17 cellular contexts compared by ENCODE assay signal in the genomic region with DNA sequence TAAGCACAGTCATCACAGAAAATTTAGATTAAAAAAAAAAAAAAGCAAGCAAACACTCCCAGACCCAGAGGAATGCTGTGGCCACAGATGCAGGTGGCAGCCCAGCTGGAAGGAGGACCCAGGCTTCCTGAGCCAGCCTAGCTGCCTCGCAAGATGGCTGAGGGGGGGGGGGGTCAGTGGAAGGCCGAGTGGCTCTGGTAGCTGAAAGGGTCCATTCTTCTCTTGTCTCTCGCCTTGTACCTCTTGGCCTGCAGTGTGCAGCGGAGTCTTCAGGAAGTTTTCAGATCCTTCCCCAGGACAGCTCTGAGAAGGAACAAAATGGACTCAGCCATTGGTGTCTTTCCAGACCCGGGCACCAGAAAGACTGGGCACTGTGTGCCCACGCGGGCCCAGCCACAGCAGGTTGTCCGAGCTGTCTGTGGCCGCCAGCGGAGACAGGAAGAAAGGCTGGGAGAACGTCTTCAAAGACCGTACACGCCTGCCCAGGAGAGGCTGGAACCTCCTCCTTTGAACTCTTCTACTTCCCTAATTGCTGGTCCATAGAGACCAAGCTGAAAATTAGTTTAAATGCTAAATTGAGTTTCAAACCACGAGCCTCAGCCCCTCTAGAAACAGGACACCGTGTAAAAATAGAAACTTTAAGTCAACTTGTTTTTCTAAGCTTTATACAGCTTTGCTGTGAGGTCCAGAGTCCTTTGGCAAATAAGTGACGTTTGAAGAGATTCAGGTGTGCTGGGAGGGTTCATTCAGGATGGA. TPM values are rescaled to one million over a fixed set of nuclear protein-coding genes. Genes with fewer than 3 reads are reported as not detected.
DNase-seq lines count a peak whose midpoint lies in the region; TF ChIP-seq lines count a peak whose summit lies in the region.
"Had no signal": no experiment of that assay in that cellular context is flagged by ENCODE, and none has a peak within 500 bp of the region (broad histone marks: within the 10 kb centered on the region; RNA-seq: fewer than 3 reads in every experiment).

No MANE protein-coding gene starts in this region.

- H3K9me3 ChIP-seq in breast epithelium (no peaks in the 10 kb centered on the region), mammary epithelial cell (replicated peaks; ENCODE audit: insufficient read depth, low read length) (no peaks in the 10 kb centered on the region), uterus (no peaks in the 10 kb centered on the region), Caco-2 (no peaks in the 10 kb centered on the region)
- H3K9me3 ChIP-seq: thyroid gland had no signal

- DNase-seq in breast epithelium (ENCODE audit: low spot score in 2 of 2), result no peak
- DNase-seq in mammary epithelial cell, result no peak
- peak in 43 of 61 donors; percentile 22 to 87 (median 58) for DNase-seq in caudate nucleus (lab: John Stamatoyannopoulos, UW)
- no peak for DNase-seq in uterus
- DNase-seq in NCI-H226, result no peak
- no peak for DNase-seq in HCEC 1CT
- DNase-seq in Caco-2, result no peak
- DNase-seq: activated CD4-positive, alpha-beta T cell treated with anti-CD3 and anti-CD28 coated beads for 36 hours; activated naive CD4-positive, alpha-beta T cell treated with Interleukin-2 at 50 U/mL for 16 hours; CD4-positive, alpha-beta memory T cell; effector CD8-positive, alpha-beta T cell; NCI-H1048; NCI-H82; SHP77; thyroid gland had no signal

- dilution Hi-C loops in mammary epithelial cell (cut with HindIII; ENCODE audit: low sequenced_read_pairs), result no loop called here

- H3K4me1 ChIP-seq in breast epithelium, result peaks cover 0 to 14% of the 10 kb centered on the region in 2 donors
- no peaks in the 10 kb centered on the region for H3K4me1 ChIP-seq in mammary epithelial cell (ENCODE audit: insufficient read depth, low read length)
- H3K4me1 ChIP-seq in uterus, result peaks cover 0 to 15% of the 10 kb centered on the region in 2 donors
- no peaks in the 10 kb centered on the region for H3K4me1 ChIP-seq in Caco-2
- H3K4me1 ChIP-seq: thyroid gland had no signal

- no peak overlapping the region for H2AFZ ChIP-seq in mammary epithelial cell (ENCODE audit: low read depth, low read length)

- no peak overlapping the region for H3K4me2 ChIP-seq in mammary epithelial cell (ENCODE audit: insufficient read depth, low read depth, low read length)

- POLR2A ChIA-PET in Caco-2 (lab: Charles Lee), result no interaction called here

- H3K27me3 Mint-ChIP-seq in nephron (ENCODE audit: low read depth), result peaks cover 4% of the 10 kb centered on the region
- H3K27me3 Mint-ChIP-seq in Caco-2 (ENCODE audit: insufficient read depth, unreplicated experiment), result peaks cover 3% of the 10 kb centered on the region

- H3K27ac ChIP-seq in breast epithelium (peak overlapping the region; percentile 71 to 80), mammary epithelial cell (ENCODE audit: insufficient read depth, low read depth, low read length) (no peak overlapping the region), caudate nucleus (ENCODE audit: low read depth, low read length) (peak overlapping the region; percentile 85), uterus (peak overlapping the region; percentile 58 to 76)
- H3K27ac ChIP-seq: thyroid gland had no signal

- no peak overlapping the region for H3K4me3 Mint-ChIP-seq in nephron
- no peak overlapping the region for H3K4me3 Mint-ChIP-seq in Caco-2 (ENCODE audit: unreplicated experiment)
- H3K4me3 Mint-ChIP-seq: activated CD4-positive, alpha-beta T cell treated with anti-CD3 and anti-CD28 coated beads for 36 hours; CD4-positive, alpha-beta memory T cell had no signal

- H3K27ac Mint-ChIP-seq in nephron (peak overlapping the region; percentile 52 to 85 (median 76)), Caco-2 (ENCODE audit: unreplicated experiment) (no peak overlapping the region)
- H3K27ac Mint-ChIP-seq: activated CD4-positive, alpha-beta T cell treated with anti-CD3 and anti-CD28 coated beads for 36 hours; CD4-positive, alpha-beta memory T cell had no signal

- H3K4me3 ChIP-seq in breast epithelium (no peak overlapping the region), mammary epithelial cell (replicated peaks in 1 of 3; ENCODE audit: insufficient read depth in 1 of 3, low read depth in 2 of 3, low read length in 3 of 3) (no peak overlapping the region), uterus (no peak overlapping the region), Caco-2 (ENCODE audit: low read depth, low read length) (no peak overlapping the region)
- H3K4me3 ChIP-seq: thyroid gland had no signal

- H3K4me1 Mint-ChIP-seq in nephron, result peaks cover 36% of the 10 kb centered on the region
- H3K4me1 Mint-ChIP-seq in Caco-2 (ENCODE audit: low read depth, unreplicated experiment), result no peaks in the 10 kb centered on the region
- H3K4me1 Mint-ChIP-seq: activated CD4-positive, alpha-beta T cell treated with anti-CD3 and anti-CD28 coated beads for 36 hours; CD4-positive, alpha-beta memory T cell had no signal

- no peaks in the 10 kb centered on the region for H4K20me1 ChIP-seq in mammary epithelial cell (ENCODE audit: insufficient read depth, low read length)

- BruUV-seq in mammary epithelial cell (replicated peaks; lab: Mats Ljungman, UMichigan), result no TSS peak
- BruUV-seq in Caco-2 (replicated peaks; lab: Mats Ljungman, UMichigan), result no TSS peak

- H3K9ac ChIP-seq in mammary epithelial cell (ENCODE audit: insufficient read depth, low read length), result no peak overlapping the region

- TF ChIP-seq POLR2A in breast epithelium (IDR thresholded peaks at IDR 0.05), result no peak
- TF ChIP-seq POLR2A in uterus (IDR thresholded peaks at IDR 0.05), result no peak

- CTCF ChIA-PET in mammary epithelial cell (lab: Charles Lee; ENCODE audit: low non-redundant PET), result no interaction called here
- CTCF ChIA-PET in Caco-2 (lab: Charles Lee), result no interaction called here

- peaks cover 26% of the 10 kb centered on the region for H3K36me3 Mint-ChIP-seq in nephron (ENCODE audit: low read depth)
- no peaks in the 10 kb centered on the region for H3K36me3 Mint-ChIP-seq in Caco-2 (ENCODE audit: insufficient read depth, unreplicated experiment)
- H3K36me3 Mint-ChIP-seq: CD4-positive, alpha-beta memory T cell had no signal

- H3K36me3 ChIP-seq in breast epithelium, result no peaks in the 10 kb centered on the region
- no peaks in the 10 kb centered on the region for H3K36me3 ChIP-seq in mammary epithelial cell (ENCODE audit: insufficient read depth, low read length)
- H3K36me3 ChIP-seq in uterus, result no peaks in the 10 kb centered on the region
- no peaks in the 10 kb centered on the region for H3K36me3 ChIP-seq in Caco-2 (ENCODE audit: control insufficient read depth, insufficient read depth, low read length)
- H3K36me3 ChIP-seq: thyroid gland had no signal

- intact Hi-C loops in breast epithelium (cut with DNase I; ENCODE audit: low total_unique reads) (no loop called here), mammary epithelial cell (cut with micrococcal nuclease) (no loop called here), uterus (cut with DNase I; ENCODE audit: low total_unique reads) (no loop called here), Caco-2 (cut with micrococcal nuclease; ENCODE audit: unreplicated experiment) (no loop called here)

- TF ChIP-seq CTCF in breast epithelium (IDR thresholded peaks at IDR 0.05) (no peak), mammary epithelial cell (conservative IDR thresholded peaks at IDR 0.05 in 1 of 2, IDR thresholded peaks at IDR 0.05 in 1 of 2; ENCODE audit: extremely low read depth in 1 of 2, insufficient read depth in 1 of 2, low read depth in 1 of 2, low read length in 2 of 2) (no peak), nephron (IDR thresholded peaks at IDR 0.05; ENCODE audit: unreplicated experiment in 3 of 3) (no peak), uterus (IDR thresholded peaks at IDR 0.05) (no peak), Caco-2 (IDR thresholded peaks at IDR 0.05; ENCODE audit: insufficient read depth in 1 of 2, low read depth in 1 of 2, low read length in 1 of 2, severe bottlenecking in 1 of 2, unreplicated experiment in 1 of 2) (no peak)

- H3K9me3 Mint-ChIP-seq in nephron (no peaks in the 10 kb centered on the region), Caco-2 (ENCODE audit: unreplicated experiment) (no peaks in the 10 kb centered on the region)
- H3K9me3 Mint-ChIP-seq: CD4-positive, alpha-beta memory T cell had no signal

- H3K79me2 ChIP-seq in mammary epithelial cell (ENCODE audit: insufficient read depth, low read length), result no peaks in the 10 kb centered on the region

- 74% methylated on average over 11 of the region's 16 CpGs for WGBS in mammary epithelial cell (ENCODE audit: low coverage, missing lambda C conversion rate)

- H3K27me3 ChIP-seq in breast epithelium, result no peaks in the 10 kb centered on the region
- H3K27me3 ChIP-seq in mammary epithelial cell (ENCODE audit: insufficient read depth, low read length), result peaks cover 2% of the 10 kb centered on the region
- no peaks in the 10 kb centered on the region for H3K27me3 ChIP-seq in uterus
- no peaks in the 10 kb centered on the region for H3K27me3 ChIP-seq in Caco-2 (replicated peaks; ENCODE audit: control insufficient read depth, insufficient read depth, low read length)
- H3K27me3 ChIP-seq: thyroid gland had no signal

- in situ Hi-C loops in mammary epithelial cell (cut with MboI; ENCODE audit: low sequenced_read_pairs in 2 of 2), result no loop called here

RNA-seq across cellular contexts. Expression of gene APCDD1, which starts 21.4 kb away (rescaled TPM):
- total RNA-seq in breast epithelium (100 to 1,000 TPM in 1 of 3 donors, 10 to 100 TPM in 2; 34.1 to 275 (median 38.8) TPM), mammary epithelial cell (10 to 100 TPM in 1 of 2 donors, 1 to 10 TPM in 1; 9.7 to 24.8 TPM), uterus (100 to 1,000 TPM in 3 of 4 donors, 1 to 10 TPM in 1; 8.2 to 288 (median 113) TPM), Caco-2 (2022) (1.5 and 2.0 TPM in 2 replicates)
- 3.0 TPM for polyA plus RNA-seq in mammary epithelial cell
- polyA minus RNA-seq in mammary epithelial cell, result 2.1 TPM
- total RNA-seq: A172; activated CD4-positive, alpha-beta T cell treated with anti-CD3 and anti-CD28 coated beads for 36 hours; CD4-positive, alpha-beta memory T cell had no signal
- polyA plus RNA-seq: CD4-positive, alpha-beta memory T cell had no signal

RNA-seq across cellular contexts. Expression of gene NAPG, which starts 50.0 kb away (rescaled TPM):
- total RNA-seq in breast epithelium (10 to 100 TPM; 23.2 to 46.7 (median 24.6) TPM), mammary epithelial cell (10 to 100 TPM; 31.0 to 51.3 TPM), uterus (10 to 100 TPM; 21.5 to 60.6 (median 32.7) TPM), Caco-2 (2022) (41.5 and 42.6 TPM in 2 replicates)
- polyA plus RNA-seq in mammary epithelial cell, result 15.1 TPM
- 47.0 TPM for polyA minus RNA-seq in mammary epithelial cell

Comparison
In these comparisons a context has a peak if more than half of its experiments do, and no peak if none do; other contexts are left out.
1. DNase-seq: peak in caudate nucleus (43 of 61); none in breast epithelium (0 of 2), mammary epithelial cell (single experiment), uterus (0 of 2), NCI-H226 (single experiment), HCEC 1CT (single experiment) and Caco-2 (0 of 2).